24 cellular contexts compared by ENCODE assay signal in the genomic region with DNA sequence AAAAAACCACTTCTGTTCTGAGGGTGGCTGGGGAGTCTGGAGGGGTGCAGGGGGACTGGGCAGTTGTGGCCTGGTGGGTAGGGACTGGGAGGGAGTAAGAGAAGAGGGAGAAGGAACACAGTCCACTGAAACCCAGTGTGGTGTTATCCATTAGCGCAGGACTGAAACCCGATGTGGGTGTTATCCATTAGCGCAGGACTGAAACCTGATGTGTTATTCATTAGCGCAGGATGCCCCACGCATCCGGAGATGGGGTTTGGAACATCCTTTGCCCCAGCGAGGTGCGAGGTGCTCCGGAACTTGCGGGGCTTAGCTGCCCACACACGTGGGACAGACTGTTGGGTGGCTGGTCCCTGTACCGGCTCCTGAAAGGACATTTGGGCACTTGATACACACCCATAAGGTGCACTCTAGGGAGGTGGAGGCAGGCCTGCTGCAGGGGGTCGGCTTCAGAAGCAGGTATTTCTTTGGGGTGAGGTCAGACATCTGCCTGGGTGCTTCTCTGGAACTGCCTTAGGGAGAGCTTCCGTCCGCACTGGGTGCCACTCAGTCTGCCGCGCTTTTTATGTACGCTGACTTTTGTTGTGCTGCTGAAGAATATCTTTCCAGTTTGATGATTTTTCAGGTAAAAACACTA. TPM values are rescaled to one million over a fixed set of nuclear protein-coding genes. Genes with fewer than 3 reads are reported as not detected.
A peak's percentile ranks its signal among the peaks of the same experiment; 100 is the strongest.
DNase-seq lines count a peak whose midpoint lies in the region; ATAC-seq, FAIRE-seq and TF ChIP-seq lines count a peak whose summit lies in the region.
"Had no signal": no experiment of that assay in that cellular context is flagged by ENCODE, and none has a peak within 500 bp of the region (broad histone marks: within the 10 kb centered on the region; RNA-seq: fewer than 3 reads in every experiment).

No MANE protein-coding gene starts in this region.

- peak overlapping the region; percentile 46 for H3K4me3 Mint-ChIP-seq in progenitor cell of endocrine pancreas (ENCODE audit: low read depth)
- H3K4me3 Mint-ChIP-seq: activated naive CD8-positive, alpha-beta T cell; CD4-positive, CD25-positive, alpha-beta regulatory T cell; memory B cell; natural killer cell treated with Interleukin-12 subunit alpha and Interleukin-12 subunit beta and Interleukin-15 and Interleukin-18, amount 100 ng/mL, for 72 hours; T-helper 17 cell; WTC11 had no signal

- TF ChIP-seq POLR2A in K562 (conservative IDR thresholded peaks at IDR 0.05): no peak

- in situ Hi-C loops in K562 (cut with MboI): no loop called here

- intact Hi-C loops in K562 (cut with micrococcal nuclease): no loop called here

- POLR2A ChIA-PET in K562 (lab: Yijun Ruan, JAX): interaction anchor here (0.6 to 1.7 kb wide), 6 partner anchors 9 to 337 kb away, joined by 3 to 7 read pairs (median 3); no protein-coding TSS in a partner anchor
- POLR2A ChIA-PET in HEK293T (lab: Yijun Ruan, JAX): no interaction called here

- peaks cover 28% of the 10 kb centered on the region for H3K4me1 Mint-ChIP-seq in progenitor cell of endocrine pancreas (ENCODE audit: low read depth)
- H3K4me1 Mint-ChIP-seq: memory B cell had no signal

- TF ChIP-seq EP300 in K562 (IDR thresholded peaks at IDR 0.05; ENCODE audit: low read length): no peak

- H3K27ac Mint-ChIP-seq in progenitor cell of endocrine pancreas: peak overlapping the region; percentile 94
- H3K27ac Mint-ChIP-seq: memory B cell; natural killer cell treated with Interleukin-12 subunit alpha and Interleukin-12 subunit beta and Interleukin-15 and Interleukin-18, amount 100 ng/mL, for 72 hours; T-helper 17 cell had no signal

- TF ChIP-seq CTCF in K562 (IDR thresholded peaks at IDR 0.05 in 2 of 3, conservative IDR thresholded peaks at IDR 0.05 in 1 of 3; ENCODE audit: insufficient read depth in 2 of 3, low read depth in 1 of 3, low read length in 3 of 3) (no peak), liver (IDR thresholded peaks at IDR 0.05; ENCODE audit: low read depth, low read length, missing input control) (no peak), progenitor cell of endocrine pancreas (IDR thresholded peaks at IDR 0.05; ENCODE audit: unreplicated experiment) (no peak)

- WGBS in K562 (ENCODE audit: insufficient coverage, low coverage, missing lambda C conversion rate): 66% methylated on average over 18 of the region's 18 CpGs
- 74% methylated on average over 18 of the region's 18 CpGs for WGBS in liver

- H3K4me3 ChIP-seq in HUES48 (ENCODE audit: low read depth, low read length) (no peak overlapping the region), K562 (no peak overlapping the region), liver (ENCODE audit: low read depth in 1 of 3, low read length in 3 of 3) (no peak overlapping the region)
- H3K4me3 ChIP-seq: coronary artery, thoracic aorta had no signal

- H3K9me3 ChIP-seq in HUES48 (ENCODE audit: control insufficient read depth, insufficient read depth, low read length): no peaks in the 10 kb centered on the region
- no peaks in the 10 kb centered on the region for H3K9me3 ChIP-seq in K562 (replicated peaks; ENCODE audit: control insufficient read depth, insufficient read depth, low read depth, low read length)
- no peaks in the 10 kb centered on the region for H3K9me3 ChIP-seq in liver (ENCODE audit: control insufficient read depth in 4 of 4, low read length in 3 of 4)
- H3K9me3 ChIP-seq: thoracic aorta had no signal

- H3K27ac ChIP-seq in HUES48 (ENCODE audit: low read depth, low read length) (peak overlapping the region; percentile 61), K562 (ENCODE audit: extremely low read depth, low read depth, low read length) (peak overlapping the region; percentile 59), liver (ENCODE audit: low read depth in 1 of 2, low read length in 2 of 2) (peak overlapping the region; percentile 89 to 92)
- H3K27ac ChIP-seq: coronary artery, thoracic aorta had no signal

- FAIRE-seq in K562 (lab: Jason Lieb, UNC) (peak; percentile 51), RCC 7860 (lab: Jason Lieb, UNC) (no peak)
- FAIRE-seq: endothelial cell of umbilical vein, islet of Langerhans had no signal

- peaks cover 6% of the 10 kb centered on the region for H3K36me3 Mint-ChIP-seq in progenitor cell of endocrine pancreas (ENCODE audit: insufficient read depth)
- H3K36me3 Mint-ChIP-seq: activated naive CD8-positive, alpha-beta T cell; natural killer cell treated with Interleukin-12 subunit alpha and Interleukin-12 subunit beta and Interleukin-15 and Interleukin-18, amount 100 ng/mL, for 72 hours; WTC11 had no signal

- H3K27me3 ChIP-seq in HUES48 (ENCODE audit: control insufficient read depth, insufficient read depth, low read length): no peaks in the 10 kb centered on the region
- H3K27me3 ChIP-seq in K562 (ENCODE audit: control insufficient read depth in 2 of 2, insufficient read depth in 2 of 2, low read length in 2 of 2): no peaks in the 10 kb centered on the region; a peak in 1 of 5 replicates
- H3K27me3 ChIP-seq in liver (ENCODE audit: control insufficient read depth in 4 of 4, insufficient read depth in 4 of 4, low read length in 3 of 4): no peaks in the 10 kb centered on the region

- ATAC-seq in K562: peak; percentile 8; the same call in 2 of the 3 replicates
- ATAC-seq in GM21360 (IDR thresholded peaks at IDR 0.05; ENCODE audit: unreplicated experiment): no peak
- ATAC-seq: natural killer cell treated with Interleukin-12 subunit alpha and Interleukin-12 subunit beta and Interleukin-15 and Interleukin-18, amount 100 ng/mL, for 72 hours; T-helper 17 cell had no signal

- DNase-seq in K562 (ENCODE audit: extremely low read depth in 1 of 4, low spot score in 3 of 4): no peak
- DNase-seq in progenitor cell of endocrine pancreas (ENCODE audit: low spot score, unreplicated experiment): no peak
- no peak for DNase-seq in NCI-H187 treated with DMSO at 0.1 percent for 48 hours (lab: John Stamatoyannopoulos, UW)
- no peak for DNase-seq in RCC 7860 (ENCODE audit: low spot score)
- no peak for DNase-seq in HEK293T (ENCODE audit: extremely low spot score)
- DNase-seq: activated T-cell treated with anti-CD3 and anti-CD28 coated beads, Interleukin-2, amount 50 U/mL, for 48 hours; CD4-positive, CD25-positive, alpha-beta regulatory T cell; DND-41; hippocampal formation; NCI-H1105; NCI-H524 treated with DMSO at 0.1 percent for 48 hours; SHP77; T-helper 17 cell had no signal

- H2AFZ ChIP-seq in K562 (ENCODE audit: low read depth, low read length): no peak overlapping the region; the same call in 1 of the 2 replicates

- peaks cover 2% of the 10 kb centered on the region; the same call in 1 of the 3 replicates for H3K79me2 ChIP-seq in K562 (ENCODE audit: control insufficient read depth, insufficient read depth, low read length)

- H3K36me3 ChIP-seq in HUES48 (ENCODE audit: control insufficient read depth, insufficient read depth, low read length) (no peaks in the 10 kb centered on the region), K562 (ENCODE audit: control insufficient read depth, insufficient read depth, low read length) (peaks cover 6% of the 10 kb centered on the region; the same call in 2 of the 3 replicates), liver (ENCODE audit: control insufficient read depth in 4 of 4, insufficient read depth in 3 of 4, low read depth in 1 of 4, low read length in 3 of 4) (no peaks in the 10 kb centered on the region)
- H3K36me3 ChIP-seq: thoracic aorta had no signal

- H3K4me2 ChIP-seq in K562 (ENCODE audit: insufficient read depth, low read length): peak overlapping the region; percentile 53

- peaks cover 13% of the 10 kb centered on the region for H3K9me1 ChIP-seq in K562 (ENCODE audit: control insufficient read depth, insufficient read depth, low read length)

- CTCF ChIA-PET in K562 (lab: Yijun Ruan, JAX; ENCODE audit: low intra/inter-chr PET ratio): no interaction called here
- CTCF ChIA-PET in HEK293T (lab: Yijun Ruan, JAX): no interaction called here

- H4K20me1 ChIP-seq in K562 (replicated peaks; ENCODE audit: control insufficient read depth, insufficient read depth, low read length): no peaks in the 10 kb centered on the region; the same call in 1 of the 2 replicates

- H3K4me1 ChIP-seq in HUES48 (ENCODE audit: control insufficient read depth, insufficient read depth, low read length) (no peaks in the 10 kb centered on the region), K562 (replicated peaks in 1 of 2; ENCODE audit: control insufficient read depth in 2 of 2, insufficient read depth in 2 of 2, low read length in 2 of 2) (peaks cover 58 to 67% of the 10 kb centered on the region in 2 experiments), liver (ENCODE audit: control insufficient read depth in 4 of 4, insufficient read depth in 4 of 4, low read length in 3 of 4) (peaks cover 15 to 58% (median 35%) of the 10 kb centered on the region in 4 donors)

- no peak overlapping the region for H3K9ac ChIP-seq in HUES48 (ENCODE audit: low read depth, low read length)
- H3K9ac ChIP-seq in K562 (ENCODE audit: insufficient read depth in 1 of 2, low read depth in 2 of 2, low read length in 2 of 2): peak overlapping the region; percentile 19 to 57; a peak in 3 of 4 replicates
- H3K9ac ChIP-seq in liver (ENCODE audit: low read depth in 1 of 2, low read length in 2 of 2): peak overlapping the region; percentile 18 to 46

- BruUV-seq in K562 (replicated peaks; lab: Mats Ljungman, UMichigan): no TSS peak

- H3K9me3 Mint-ChIP-seq in progenitor cell of endocrine pancreas (ENCODE audit: low read depth): no peaks in the 10 kb centered on the region
- H3K9me3 Mint-ChIP-seq: CD4-positive, CD25-positive, alpha-beta regulatory T cell; memory B cell; natural killer cell treated with Interleukin-12 subunit alpha and Interleukin-12 subunit beta and Interleukin-15 and Interleukin-18, amount 100 ng/mL, for 72 hours; WTC11 had no signal

- no peaks in the 10 kb centered on the region for H3K27me3 Mint-ChIP-seq in progenitor cell of endocrine pancreas
- H3K27me3 Mint-ChIP-seq: activated naive CD8-positive, alpha-beta T cell; CD4-positive, CD25-positive, alpha-beta regulatory T cell; memory B cell; natural killer cell treated with Interleukin-12 subunit alpha and Interleukin-12 subunit beta and Interleukin-15 and Interleukin-18, amount 100 ng/mL, for 72 hours; T-helper 17 cell had no signal

- TF ChIP-seq RAD21 in K562 (CRISPR knock-in tag; conservative IDR thresholded peaks at IDR 0.05 in 1 of 2, IDR thresholded peaks at IDR 0.05 in 1 of 2) (no peak), liver (IDR thresholded peaks at IDR 0.05) (no peak)

RNA-seq across cellular contexts. Expression of a gene that starts 20.3 kb away (rescaled TPM):
- 343 and 1,124 TPM in 2 replicates for total RNA-seq in K562 (2011; cell fraction: chromatin; rRNA removed; ENCODE audit: low replicate concordance)
- total RNA-seq in K562 (2011; cell fraction: nucleolus; rRNA removed): 877 TPM in 2 replicates
- 433 and 475 TPM in 2 replicates for total RNA-seq in K562 (2011; cell fraction: nucleoplasm; rRNA removed)
- total RNA-seq in K562 (2014; rRNA removed) (214 and 239 TPM in 2 replicates), K562 (2014; rRNA removed; fragmentation: Illumina TruSeq; extraction: Trizol) (11.2 and 13.9 TPM in 2 replicates), K562 (2015; rRNA removed; fragmentation: Illumina TruSeq; extraction: Trizol) (50.9 and 61.1 TPM in 2 replicates), K562 (2021) (605 and 663 TPM in 2 replicates), liver (100 to 1,000 TPM; 184 to 229 TPM), progenitor cell of endocrine pancreas (303 and 308 TPM in 2 replicates)
- polyA plus RNA-seq in K562 (2011; rRNA removed) (49.8 and 133 TPM in 2 replicates), K562 (2014; fragmentation: Illumina TruSeq; extraction: Trizol) (49.9 and 181 TPM in 2 replicates), K562 (2014; fragmentation: Nextera tagmentation; extraction: Ambion mirVana) (under 1 TPM; 0.15 to 0.20 TPM), K562 (2014; rRNA removed) (157 and 181 TPM in 2 replicates), liver (10 to 100 TPM; 53.1 to 75.3 TPM)
- polyA plus RNA-seq in K562 (2011; cell fraction: cytosol; rRNA removed): 159 and 260 TPM in 2 replicates
- polyA plus RNA-seq in K562 (2011; cell fraction: nucleus; rRNA removed): 627 and 766 TPM in 2 replicates
- polyA plus RNA-seq in K562 (2012): 153 and 283 TPM in 2 replicates
- polyA minus RNA-seq in K562 (2011; rRNA and poly(A)+ RNA removed): 59.1 and 70.2 TPM in 2 replicates
- 455 and 1,011 TPM in 2 replicates for polyA minus RNA-seq in K562 (2011; cell fraction: cytosol; rRNA and poly(A)+ RNA removed)
- 200 and 251 TPM in 2 replicates for polyA minus RNA-seq in K562 (2011; cell fraction: nucleus; rRNA and poly(A)+ RNA removed)

RNA-seq across cellular contexts. Expression of a gene that starts 52.7 kb away (rescaled TPM):
- 125 and 499 TPM in 2 replicates for total RNA-seq in K562 (2011; cell fraction: chromatin; rRNA removed; ENCODE audit: low replicate concordance)
- 452 and 491 TPM in 2 replicates for total RNA-seq in K562 (2011; cell fraction: nucleolus; rRNA removed)
- total RNA-seq in K562 (2011; cell fraction: nucleoplasm; rRNA removed): 177 and 203 TPM in 2 replicates
- total RNA-seq in K562 (2014; rRNA removed) (203 and 249 TPM in 2 replicates), K562 (2014; rRNA removed; fragmentation: Illumina TruSeq; extraction: Trizol) (45.0 and 57.5 TPM in 2 replicates), K562 (2015; rRNA removed; fragmentation: Illumina TruSeq; extraction: Trizol) (83.1 and 83.9 TPM in 2 replicates), K562 (2021) (193 and 209 TPM in 2 replicates), liver (10 to 100 TPM; 40.6 to 59.5 TPM), progenitor cell of endocrine pancreas (85.2 and 93.8 TPM in 2 replicates)
- polyA plus RNA-seq in K562 (2011; rRNA removed) (60.1 and 77.0 TPM in 2 replicates), K562 (2014; fragmentation: Illumina TruSeq; extraction: Trizol) (97.2 and 99.8 TPM in 2 replicates), K562 (2014; fragmentation: Nextera tagmentation; extraction: Ambion mirVana) (10 to 100 TPM in 1 of 2 experiments, 1 to 10 TPM in 1; 7.8 to 11.3 TPM), K562 (2014; rRNA removed) (201 and 210 TPM in 2 replicates), liver (10 to 100 TPM; 47.2 to 74.7 TPM)
- polyA plus RNA-seq in K562 (2011; cell fraction: cytosol; rRNA removed): 62.4 and 118 TPM in 2 replicates
- polyA plus RNA-seq in K562 (2011; cell fraction: nucleus; rRNA removed): 712 and 945 TPM in 2 replicates
- polyA plus RNA-seq in K562 (2012): 123 and 178 TPM in 2 replicates
- polyA minus RNA-seq in K562 (2011; rRNA and poly(A)+ RNA removed): 17.2 and 22.2 TPM in 2 replicates
- polyA minus RNA-seq in K562 (2011; cell fraction: cytosol; rRNA and poly(A)+ RNA removed): 54.0 and 54.3 TPM in 2 replicates
- 179 and 184 TPM in 2 replicates for polyA minus RNA-seq in K562 (2011; cell fraction: nucleus; rRNA and poly(A)+ RNA removed)
